In genomic region chr19:57682226-57682766, GRCh38 we compare ENCODE assay signal across 9 cellular contexts. TPM values are rescaled to one million over a fixed set of nuclear protein-coding genes. Genes with fewer than 3 reads are reported as not detected.
DNase-seq lines count a peak whose midpoint lies in the region; ATAC-seq and TF ChIP-seq lines count a peak whose summit lies in the region.
"Had no signal": no experiment of that assay in that cellular context is flagged by ENCODE, and none has a peak within 500 bp of the region (broad histone marks: within the 10 kb centered on the region; RNA-seq: fewer than 3 reads in every experiment).

No MANE protein-coding gene starts in this region.

- peak overlapping the region; percentile 95 for H3K27ac Mint-ChIP-seq in central memory CD8-positive, alpha-beta T cell (ENCODE audit: low read depth)
- H3K27ac Mint-ChIP-seq in natural killer cell, result peak overlapping the region; percentile 85 to 90

- no peaks in the 10 kb centered on the region for H3K4me1 ChIP-seq in HUES6 (ENCODE audit: control insufficient read depth, insufficient read depth, low read length)

- H3K4me3 Mint-ChIP-seq in central memory CD8-positive, alpha-beta T cell, result peak overlapping the region; percentile 94
- peak overlapping the region; percentile 95 for H3K4me3 Mint-ChIP-seq in natural killer cell

- TF ChIP-seq CTCF in C4-2B (conservative IDR thresholded peaks at IDR 0.05) (no peak), natural killer cell (IDR thresholded peaks at IDR 0.05) (no peak)

- intact Hi-C loops in natural killer cell (cut with micrococcal nuclease), result loop anchor here (2.0 to 10.0 kb wide), 4 partner anchors 27 to 270 kb away; partner anchors contain the start of genes ZNF154, ZNF17, ZNF211 and ZNF552

- H3K27me3 Mint-ChIP-seq in central memory CD8-positive, alpha-beta T cell, result peaks cover under 1% of the 10 kb centered on the region
- H3K27me3 Mint-ChIP-seq in natural killer cell (ENCODE audit: low read depth in 2 of 2), result peaks cover 4 to 9% of the 10 kb centered on the region in 2 donors

- peaks cover 45% of the 10 kb centered on the region for H3K36me3 ChIP-seq in HUES6 (ENCODE audit: control insufficient read depth, insufficient read depth, low read length)

- peaks cover 18% of the 10 kb centered on the region for H3K27me3 ChIP-seq in HUES6 (ENCODE audit: control insufficient read depth, insufficient read depth, low read length)

- H3K36me3 Mint-ChIP-seq in central memory CD8-positive, alpha-beta T cell (ENCODE audit: insufficient read depth), result peaks cover 33% of the 10 kb centered on the region
- H3K36me3 Mint-ChIP-seq in natural killer cell, result peaks cover 52% of the 10 kb centered on the region

- peak overlapping the region; percentile 92 for H3K9ac ChIP-seq in HUES6 (ENCODE audit: low read length)

- H3K9me3 ChIP-seq in HUES6 (ENCODE audit: control insufficient read depth, insufficient read depth, low read depth, low read length), result peaks cover 49% of the 10 kb centered on the region

- H3K27ac ChIP-seq in C4-2B (peak overlapping the region; percentile 75), HUES6 (ENCODE audit: low read depth, low read length) (peak overlapping the region; percentile 77; the same call in 1 of the 2 replicates)

- H3K9me3 Mint-ChIP-seq in central memory CD8-positive, alpha-beta T cell, result peaks cover 43% of the 10 kb centered on the region
- H3K9me3 Mint-ChIP-seq in natural killer cell, result peaks cover 20 to 33% of the 10 kb centered on the region in 2 donors

- H3K4me3 ChIP-seq in HUES6 (ENCODE audit: low read depth, low read length), result peak overlapping the region; percentile 97

- DNase-seq in central memory CD8-positive, alpha-beta T cell (ENCODE audit: low spot score in 2 of 2), result no peak
- DNase-seq in natural killer cell (no peak), D341Med (ENCODE audit: low spot score) (no peak)

- no peak for ATAC-seq in central memory CD8-positive, alpha-beta T cell (replicated peaks; ENCODE audit: extremely low read depth, poor library complexity, severe bottlenecking)
- no peak for ATAC-seq in natural killer cell
- ATAC-seq in GM19463 (IDR thresholded peaks at IDR 0.05; ENCODE audit: unreplicated experiment), result no peak
- no peak for ATAC-seq in GM18870 (IDR thresholded peaks at IDR 0.05; ENCODE audit: unreplicated experiment)
- no peak for ATAC-seq in GM21423 (IDR thresholded peaks at IDR 0.05; ENCODE audit: unreplicated experiment)

- peaks cover 37% of the 10 kb centered on the region for H3K4me1 Mint-ChIP-seq in central memory CD8-positive, alpha-beta T cell
- peaks cover 30 to 44% of the 10 kb centered on the region in 2 donors for H3K4me1 Mint-ChIP-seq in natural killer cell

RNA-seq across cellular contexts. Expression of gene ZNF551, which starts 0.5 kb away (rescaled TPM):
- total RNA-seq in natural killer cell, result 10 to 100 TPM in 1 of 3 donors, 1 to 10 TPM in 2; 5.6 to 12.9 (median 7.9) TPM

RNA-seq across cellular contexts. Expression of gene ZSCAN4, which starts 13.6 kb away (rescaled TPM):
- not detected for total RNA-seq in natural killer cell
- total RNA-seq: renal cortical epithelial cell had no signal

RNA-seq across cellular contexts. Expression of gene ZNF154, which starts 26.7 kb away (rescaled TPM):
- 10 to 100 TPM in 1 of 3 donors, 1 to 10 TPM in 2; 4.2 to 21.6 (median 9.5) TPM for total RNA-seq in natural killer cell

RNA-seq across cellular contexts. Expression of gene ZNF671, which starts 45.1 kb away (rescaled TPM):
- 10 to 100 TPM; 11.1 to 12.9 (median 11.9) TPM for total RNA-seq in natural killer cell

RNA-seq across cellular contexts. Expression of gene ZNF211, which starts 49.3 kb away (rescaled TPM):
- total RNA-seq in natural killer cell, result 10 to 100 TPM; 33.7 to 47.0 (median 36.9) TPM
